In the genomic region with DNA sequence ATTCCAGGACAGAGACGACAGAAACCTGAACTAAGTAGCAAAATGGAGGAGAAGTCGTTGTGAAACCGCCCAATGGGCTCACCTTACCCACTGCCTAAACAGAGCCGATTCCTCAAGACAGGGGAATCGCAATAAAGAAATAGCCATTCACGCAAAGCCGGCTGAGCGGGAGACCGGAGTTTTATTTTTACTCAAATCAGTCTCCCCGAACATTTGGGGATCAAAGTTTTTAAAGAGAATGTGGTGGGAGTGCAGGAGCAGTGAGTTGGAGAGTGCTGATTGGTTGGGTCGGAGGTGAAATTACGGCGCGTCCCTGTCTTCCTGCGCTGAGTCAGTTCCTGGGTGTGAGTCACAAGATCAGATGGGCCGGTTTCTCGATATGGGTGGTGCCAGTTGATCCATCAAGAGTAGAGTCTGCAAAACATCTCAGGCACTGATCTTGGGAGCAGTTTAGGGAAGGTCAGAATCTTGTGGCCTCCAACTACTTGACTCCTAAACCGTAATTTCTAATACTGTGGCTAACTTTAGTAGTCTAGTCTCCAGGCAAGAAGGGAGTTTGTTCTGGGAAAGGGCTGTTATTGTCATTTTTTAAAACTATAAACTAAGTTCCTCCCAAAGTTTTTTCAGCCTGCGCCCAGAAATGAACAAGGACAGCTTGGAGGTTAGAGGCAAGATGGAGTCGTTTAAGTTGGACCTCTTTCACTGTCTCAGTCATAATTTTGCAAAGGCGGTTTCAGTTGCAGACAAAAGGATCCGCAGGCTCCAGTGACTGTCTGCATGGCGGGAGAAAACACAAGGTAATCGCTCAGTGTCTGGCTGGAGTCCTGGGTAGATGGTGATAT, we compare ENCODE assay signal across 1 cellular context.
TF ChIP-seq lines count a peak whose summit lies in the region.

No MANE protein-coding gene starts in this region.

TF ChIP-seq in GM23338, 12 proteins besides CTCF, POLR2A, EP300 and RAD21 (continued from another document):
- TF ChIP-seq, protein P1, sequence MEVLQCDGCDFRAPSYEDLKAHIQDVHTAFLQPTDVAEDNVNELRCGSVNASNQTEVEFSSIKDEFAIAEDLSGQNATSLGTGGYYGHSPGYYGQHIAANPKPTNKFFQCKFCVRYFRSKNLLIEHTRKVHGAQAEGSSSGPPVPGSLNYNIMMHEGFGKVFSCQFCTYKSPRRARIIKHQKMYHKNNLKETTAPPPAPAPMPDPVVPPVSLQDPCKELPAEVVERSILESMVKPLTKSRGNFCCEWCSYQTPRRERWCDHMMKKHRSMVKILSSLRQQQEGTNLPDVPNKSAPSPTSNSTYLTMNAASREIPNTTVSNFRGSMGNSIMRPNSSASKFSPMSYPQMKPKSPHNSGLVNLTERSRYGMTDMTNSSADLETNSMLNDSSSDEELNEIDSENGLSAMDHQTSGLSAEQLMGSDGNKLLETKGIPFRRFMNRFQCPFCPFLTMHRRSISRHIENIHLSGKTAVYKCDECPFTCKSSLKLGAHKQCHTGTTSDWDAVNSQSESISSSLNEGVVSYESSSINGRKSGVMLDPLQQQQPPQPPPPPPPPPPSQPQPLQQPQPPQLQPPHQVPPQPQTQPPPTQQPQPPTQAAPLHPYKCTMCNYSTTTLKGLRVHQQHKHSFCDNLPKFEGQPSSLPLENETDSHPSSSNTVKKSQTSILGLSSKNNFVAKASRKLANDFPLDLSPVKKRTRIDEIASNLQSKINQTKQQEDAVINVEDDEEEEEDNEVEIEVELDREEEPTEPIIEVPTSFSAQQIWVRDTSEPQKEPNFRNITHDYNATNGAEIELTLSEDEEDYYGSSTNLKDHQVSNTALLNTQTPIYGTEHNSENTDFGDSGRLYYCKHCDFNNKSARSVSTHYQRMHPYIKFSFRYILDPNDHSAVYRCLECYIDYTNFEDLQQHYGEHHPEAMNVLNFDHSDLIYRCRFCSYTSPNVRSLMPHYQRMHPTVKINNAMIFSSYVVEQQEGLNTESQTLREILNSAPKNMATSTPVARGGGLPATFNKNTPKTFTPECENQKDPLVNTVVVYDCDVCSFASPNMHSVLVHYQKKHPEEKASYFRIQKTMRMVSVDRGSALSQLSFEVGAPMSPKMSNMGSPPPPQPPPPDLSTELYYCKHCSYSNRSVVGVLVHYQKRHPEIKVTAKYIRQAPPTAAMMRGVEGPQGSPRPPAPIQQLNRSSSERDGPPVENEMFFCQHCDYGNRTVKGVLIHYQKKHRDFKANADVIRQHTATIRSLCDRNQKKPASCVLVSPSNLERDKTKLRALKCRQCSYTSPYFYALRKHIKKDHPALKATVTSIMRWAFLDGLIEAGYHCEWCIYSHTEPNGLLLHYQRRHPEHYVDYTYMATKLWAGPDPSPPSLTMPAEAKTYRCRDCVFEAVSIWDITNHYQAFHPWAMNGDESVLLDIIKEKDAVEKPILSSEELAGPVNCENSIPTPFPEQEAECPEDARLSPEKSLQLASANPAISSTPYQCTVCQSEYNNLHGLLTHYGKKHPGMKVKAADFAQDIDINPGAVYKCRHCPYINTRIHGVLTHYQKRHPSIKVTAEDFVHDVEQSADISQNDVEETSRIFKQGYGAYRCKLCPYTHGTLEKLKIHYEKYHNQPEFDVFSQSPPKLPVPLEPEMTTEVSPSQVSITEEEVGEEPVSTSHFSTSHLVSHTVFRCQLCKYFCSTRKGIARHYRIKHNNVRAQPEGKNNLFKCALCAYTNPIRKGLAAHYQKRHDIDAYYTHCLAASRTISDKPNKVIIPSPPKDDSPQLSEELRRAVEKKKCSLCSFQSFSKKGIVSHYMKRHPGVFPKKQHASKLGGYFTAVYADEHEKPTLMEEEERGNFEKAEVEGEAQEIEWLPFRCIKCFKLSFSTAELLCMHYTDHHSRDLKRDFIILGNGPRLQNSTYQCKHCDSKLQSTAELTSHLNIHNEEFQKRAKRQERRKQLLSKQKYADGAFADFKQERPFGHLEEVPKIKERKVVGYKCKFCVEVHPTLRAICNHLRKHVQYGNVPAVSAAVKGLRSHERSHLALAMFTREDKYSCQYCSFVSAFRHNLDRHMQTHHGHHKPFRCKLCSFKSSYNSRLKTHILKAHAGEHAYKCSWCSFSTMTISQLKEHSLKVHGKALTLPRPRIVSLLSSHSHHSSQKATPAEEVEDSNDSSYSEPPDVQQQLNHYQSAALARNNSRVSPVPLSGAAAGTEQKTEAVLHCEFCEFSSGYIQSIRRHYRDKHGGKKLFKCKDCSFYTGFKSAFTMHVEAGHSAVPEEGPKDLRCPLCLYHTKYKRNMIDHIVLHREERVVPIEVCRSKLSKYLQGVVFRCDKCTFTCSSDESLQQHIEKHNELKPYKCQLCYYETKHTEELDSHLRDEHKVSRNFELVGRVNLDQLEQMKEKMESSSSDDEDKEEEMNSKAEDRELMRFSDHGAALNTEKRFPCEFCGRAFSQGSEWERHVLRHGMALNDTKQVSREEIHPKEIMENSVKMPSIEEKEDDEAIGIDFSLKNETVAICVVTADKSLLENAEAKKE (CRISPR knock-in tag; IDR thresholded peaks at IDR 0.05) = no peak
- TF ChIP-seq STAT1 (IDR thresholded peaks at IDR 0.05; ENCODE audit: unreplicated experiment) (no peak), POLR2AphosphoS5 (IDR thresholded peaks at IDR 0.05; ENCODE audit: low read depth) (no peak), EZH2phosphoT487 (IDR thresholded peaks at IDR 0.05; ENCODE audit: unreplicated experiment) (no peak), CREB1 (CRISPR knock-in tag; IDR thresholded peaks at IDR 0.05; ENCODE audit: low read depth) (no peak), ZNF331 (CRISPR knock-in tag; IDR thresholded peaks at IDR 0.05; ENCODE audit: low read depth) (no peak), EZH2 (IDR thresholded peaks at IDR 0.05; ENCODE audit: low read depth, unreplicated experiment) (no peak)
- TF ChIP-seq, protein P2, sequence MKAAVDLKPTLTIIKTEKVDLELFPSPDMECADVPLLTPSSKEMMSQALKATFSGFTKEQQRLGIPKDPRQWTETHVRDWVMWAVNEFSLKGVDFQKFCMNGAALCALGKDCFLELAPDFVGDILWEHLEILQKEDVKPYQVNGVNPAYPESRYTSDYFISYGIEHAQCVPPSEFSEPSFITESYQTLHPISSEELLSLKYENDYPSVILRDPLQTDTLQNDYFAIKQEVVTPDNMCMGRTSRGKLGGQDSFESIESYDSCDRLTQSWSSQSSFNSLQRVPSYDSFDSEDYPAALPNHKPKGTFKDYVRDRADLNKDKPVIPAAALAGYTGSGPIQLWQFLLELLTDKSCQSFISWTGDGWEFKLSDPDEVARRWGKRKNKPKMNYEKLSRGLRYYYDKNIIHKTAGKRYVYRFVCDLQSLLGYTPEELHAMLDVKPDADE (IDR thresholded peaks at IDR 0.05) = no peak
- TF ChIP-seq, protein P3, sequence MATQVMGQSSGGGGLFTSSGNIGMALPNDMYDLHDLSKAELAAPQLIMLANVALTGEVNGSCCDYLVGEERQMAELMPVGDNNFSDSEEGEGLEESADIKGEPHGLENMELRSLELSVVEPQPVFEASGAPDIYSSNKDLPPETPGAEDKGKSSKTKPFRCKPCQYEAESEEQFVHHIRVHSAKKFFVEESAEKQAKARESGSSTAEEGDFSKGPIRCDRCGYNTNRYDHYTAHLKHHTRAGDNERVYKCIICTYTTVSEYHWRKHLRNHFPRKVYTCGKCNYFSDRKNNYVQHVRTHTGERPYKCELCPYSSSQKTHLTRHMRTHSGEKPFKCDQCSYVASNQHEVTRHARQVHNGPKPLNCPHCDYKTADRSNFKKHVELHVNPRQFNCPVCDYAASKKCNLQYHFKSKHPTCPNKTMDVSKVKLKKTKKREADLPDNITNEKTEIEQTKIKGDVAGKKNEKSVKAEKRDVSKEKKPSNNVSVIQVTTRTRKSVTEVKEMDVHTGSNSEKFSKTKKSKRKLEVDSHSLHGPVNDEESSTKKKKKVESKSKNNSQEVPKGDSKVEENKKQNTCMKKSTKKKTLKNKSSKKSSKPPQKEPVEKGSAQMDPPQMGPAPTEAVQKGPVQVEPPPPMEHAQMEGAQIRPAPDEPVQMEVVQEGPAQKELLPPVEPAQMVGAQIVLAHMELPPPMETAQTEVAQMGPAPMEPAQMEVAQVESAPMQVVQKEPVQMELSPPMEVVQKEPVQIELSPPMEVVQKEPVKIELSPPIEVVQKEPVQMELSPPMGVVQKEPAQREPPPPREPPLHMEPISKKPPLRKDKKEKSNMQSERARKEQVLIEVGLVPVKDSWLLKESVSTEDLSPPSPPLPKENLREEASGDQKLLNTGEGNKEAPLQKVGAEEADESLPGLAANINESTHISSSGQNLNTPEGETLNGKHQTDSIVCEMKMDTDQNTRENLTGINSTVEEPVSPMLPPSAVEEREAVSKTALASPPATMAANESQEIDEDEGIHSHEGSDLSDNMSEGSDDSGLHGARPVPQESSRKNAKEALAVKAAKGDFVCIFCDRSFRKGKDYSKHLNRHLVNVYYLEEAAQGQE (IDR thresholded peaks at IDR 0.05; ENCODE audit: unreplicated experiment) = no peak
